Comparison of ENCODE assay signal across 19 cellular contexts in the genomic region with DNA sequence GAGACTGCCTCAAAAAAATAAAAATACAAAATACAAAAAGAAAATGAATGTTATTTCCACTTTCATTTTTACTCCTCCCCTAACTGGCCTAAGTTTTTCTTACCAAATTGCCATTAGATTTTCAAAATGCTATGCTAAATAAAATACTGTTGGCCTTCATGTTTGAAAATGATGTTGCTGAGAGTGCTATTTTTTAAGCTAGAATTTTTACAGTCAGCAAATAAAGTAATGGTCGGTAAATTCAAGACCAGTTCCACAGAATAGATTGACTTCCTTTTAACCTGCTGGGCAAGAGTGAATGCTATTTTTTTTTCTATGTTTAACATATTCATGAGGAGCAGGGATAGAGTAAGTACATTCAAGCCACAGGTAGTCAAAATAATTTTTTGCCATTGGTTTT.
"Had no signal": no experiment of that assay in that cellular context is flagged by ENCODE, and none has a peak within 500 bp of the region (broad histone marks: within the 10 kb centered on the region; RNA-seq: fewer than 3 reads in every experiment).

No MANE protein-coding gene starts in this region.

- H3K4me2 ChIP-seq: hepatocyte, neural progenitor cell had no signal

- H3K27me3 ChIP-seq: dorsolateral prefrontal cortex, hepatocyte, neural progenitor cell, ovary, spleen, testis, upper lobe of left lung had no signal

- H3K27me3 Mint-ChIP-seq: activated naive CD8-positive, alpha-beta T cell treated with anti-CD3 and anti-CD28 coated beads, Interleukin-2, amount 10 ng/mL, durations not matched to agents 7 days and 5 days; naive B cell; stimulated activated naive CD8-positive, alpha-beta T cell treated with anti-CD3 and anti-CD28 coated beads, Interleukin-15, amount 100 ng/mL, for 72 hours had no signal

- H3K4me1 ChIP-seq: testis had no signal

- H3K36me3 ChIP-seq: neural progenitor cell, ovary, spleen, upper lobe of left lung had no signal

- H3K27ac Mint-ChIP-seq: activated naive CD8-positive, alpha-beta T cell treated with anti-CD3 and anti-CD28 coated beads, Interleukin-2, amount 10 ng/mL, durations not matched to agents 7 days and 5 days; activated T-helper 1 cell treated with anti-CD3 and anti-CD28 coated beads, Interleukin-12 subunit alpha, Interleukin-12 subunit beta, Interleukin-2, Interleukin-4 antibody, amounts not matched to agents 30 ng/mL and 10 ng/mL and 1 ng/mL, durations not matched to agents 14 hours and 24 hours and 36 hours; neural progenitor cell; stimulated activated naive CD8-positive, alpha-beta T cell treated with anti-CD3 and anti-CD28 coated beads, Interleukin-15, amount 100 ng/mL, for 72 hours had no signal

- H3K27ac ChIP-seq: hepatocyte, neural progenitor cell, ovary, spleen, testis, upper lobe of left lung had no signal

- H3K4me3 ChIP-seq: dorsolateral prefrontal cortex, hepatocyte, neural progenitor cell, ovary, spleen, testis, upper lobe of left lung had no signal

- DNase-seq: activated CD4-positive, alpha-beta T cell treated with anti-CD3 and anti-CD28 coated beads, Interleukin-2, amount 50 U/mL, for 1 hour; activated CD8-positive, alpha-beta memory T cell treated with anti-CD3 and anti-CD28 coated beads for 24 hours; activated naive CD8-positive, alpha-beta T cell treated with anti-CD3 and anti-CD28 coated beads, Interleukin-2, amount 10 ng/mL, durations not matched to agents 7 days and 5 days; anterior cingulate cortex; dorsolateral prefrontal cortex; islet precursor cell; naive B cell; ovary; spleen; stimulated activated naive CD8-positive, alpha-beta T cell treated with anti-CD3 and anti-CD28 coated beads, Interleukin-15, amount 100 ng/mL, for 72 hours; testis; upper lobe of left lung had no signal

- H3K36me3 Mint-ChIP-seq: naive B cell, neural progenitor cell had no signal

- H3K4me1 Mint-ChIP-seq: stimulated activated naive CD8-positive, alpha-beta T cell treated with anti-CD3 and anti-CD28 coated beads, Interleukin-15, amount 100 ng/mL, for 72 hours had no signal

- H3K4me3 Mint-ChIP-seq: activated naive CD8-positive, alpha-beta T cell treated with anti-CD3 and anti-CD28 coated beads, Interleukin-2, amount 10 ng/mL, durations not matched to agents 7 days and 5 days; activated T-helper 1 cell treated with anti-CD3 and anti-CD28 coated beads, Interleukin-12 subunit alpha, Interleukin-12 subunit beta, Interleukin-2, Interleukin-4 antibody, amounts not matched to agents 30 ng/mL and 10 ng/mL and 1 ng/mL, durations not matched to agents 14 hours and 24 hours and 36 hours; naive B cell; neural progenitor cell; stimulated activated naive CD8-positive, alpha-beta T cell treated with anti-CD3 and anti-CD28 coated beads, Interleukin-15, amount 100 ng/mL, for 72 hours had no signal

- H2AFZ ChIP-seq: hepatocyte, neural progenitor cell had no signal

- ATAC-seq: activated CD4-positive, CD25-positive, alpha-beta regulatory T cell treated with anti-CD3 and anti-CD28 coated beads, Interleukin-2, amount 50 U/mL, for 24 hours; esophagus mucosa; left lobe of liver; sciatic nerve; stimulated activated naive CD8-positive, alpha-beta T cell treated with anti-CD3 and anti-CD28 coated beads, Interleukin-15, amount 100 ng/mL, for 72 hours had no signal

- H3K9me3 ChIP-seq: ovary, spleen, testis, upper lobe of left lung had no signal

- H3K9me3 Mint-ChIP-seq: neural progenitor cell had no signal

- H3K79me2 ChIP-seq: hepatocyte had no signal
